ENCODE assay signal across 11 cellular contexts in the genomic region with DNA sequence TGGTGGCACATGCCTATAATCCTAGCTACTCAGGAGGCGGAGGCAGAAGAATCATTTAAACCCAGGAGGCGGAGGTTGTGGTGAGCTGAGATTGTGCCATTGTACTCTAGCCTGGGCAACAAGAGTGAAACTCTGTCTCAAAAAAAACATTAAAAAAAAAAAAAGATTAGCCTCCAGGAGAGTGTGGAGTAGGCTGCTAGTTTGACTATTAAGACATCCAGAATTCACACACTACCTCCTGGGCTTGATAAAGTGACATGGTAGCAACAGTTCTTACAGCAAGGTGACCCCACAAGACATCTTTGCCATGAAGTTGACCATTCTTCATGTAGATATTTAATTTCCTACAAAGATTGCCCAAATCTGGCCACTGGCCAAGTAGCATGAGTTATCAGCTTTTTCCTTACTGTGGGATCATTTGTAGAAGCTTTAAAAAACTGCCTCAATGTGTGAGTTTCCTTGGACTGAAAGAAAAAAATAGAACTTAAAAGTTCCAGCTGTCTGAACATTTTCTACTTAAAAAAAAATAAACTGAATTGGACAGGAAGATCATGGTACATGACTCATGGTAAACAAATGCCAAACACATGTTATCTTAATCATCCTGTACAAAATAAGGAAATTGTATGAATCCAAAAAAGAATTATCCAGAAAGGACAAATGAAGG. TPM values are rescaled to one million over a fixed set of nuclear protein-coding genes. Genes with fewer than 3 reads are reported as not detected.
A peak's percentile ranks its signal among the peaks of the same experiment; 100 is the strongest.
DNase-seq lines count a peak whose midpoint lies in the region; ATAC-seq, FAIRE-seq and TF ChIP-seq lines count a peak whose summit lies in the region.
"Had no signal": no experiment of that assay in that cellular context is flagged by ENCODE, and none has a peak within 500 bp of the region (broad histone marks: within the 10 kb centered on the region; RNA-seq: fewer than 3 reads in every experiment).

No MANE protein-coding gene starts in this region.

- TF ChIP-seq EP300 in K562 (IDR thresholded peaks at IDR 0.05; ENCODE audit: low read length) = no peak

- no peak overlapping the region for H3K9ac ChIP-seq in K562 (ENCODE audit: insufficient read depth in 1 of 2, low read depth in 2 of 2, low read length in 2 of 2)

- H3K4me1 ChIP-seq in K562 (replicated peaks in 1 of 2; ENCODE audit: control insufficient read depth in 2 of 2, insufficient read depth in 2 of 2, low read length in 2 of 2) (peaks cover 8 to 21% of the 10 kb centered on the region in 2 experiments; a peak in 3 of 5 replicates), tibial artery (peaks cover 0 to 21% (median 7%) of the 10 kb centered on the region in 4 donors)

- H4K20me1 ChIP-seq in K562 (replicated peaks; ENCODE audit: control insufficient read depth, insufficient read depth, low read length) = no peaks in the 10 kb centered on the region

- ATAC-seq in K562 (peak; percentile 26), GM21423 (IDR thresholded peaks at IDR 0.05; ENCODE audit: unreplicated experiment) (no peak)
- ATAC-seq: mucosa of descending colon had no signal

- no peaks in the 10 kb centered on the region for H3K79me2 ChIP-seq in K562 (ENCODE audit: control insufficient read depth, insufficient read depth, low read length)

- TF ChIP-seq CTCF in K562 (IDR thresholded peaks at IDR 0.05 in 2 of 3, conservative IDR thresholded peaks at IDR 0.05 in 1 of 3; ENCODE audit: insufficient read depth in 2 of 3, low read depth in 1 of 3, low read length in 3 of 3) (no peak), tibial artery (IDR thresholded peaks at IDR 0.05) (no peak)

- DNase-seq in HUDEP-2 (lab: John Stamatoyannopoulos, UW; ENCODE audit: unreplicated experiment in 76 of 76) = peak in 57 of 76 experiments; percentile 2 to 62 (median 29)
- peak in 1 of 4 experiments; percentile 75 for DNase-seq in K562 (ENCODE audit: extremely low read depth in 1 of 4, low spot score in 3 of 4)
- DNase-seq in hepatic stellate cell (ENCODE audit: low spot score) = peak; percentile 52
- DNase-seq in tibial artery = no peak
- no peak for DNase-seq in GM19240 (ENCODE audit: insufficient read length, low spot score)
- DNase-seq in NCI-H1930 (lab: John Stamatoyannopoulos, UW) = no peak
- DNase-seq: central memory CD4-positive, alpha-beta T cell; NCI-H2171 had no signal

- POLR2A ChIA-PET in K562 (lab: Yijun Ruan, JAX) = interaction anchor here (0.6 to 2.4 kb wide), 2 partner anchors 12 to 77 kb away, joined by 3 to 7 read pairs; no protein-coding TSS in a partner anchor

- FAIRE-seq in K562 (lab: Jason Lieb, UNC) = peak; percentile 78
- FAIRE-seq: GM18507 had no signal

- in situ Hi-C loops in K562 (cut with MboI) = loop anchor here (25.0 kb wide), 1 partner anchor 901 kb away; no protein-coding TSS in a partner anchor

- BruUV-seq in K562 (replicated peaks; lab: Mats Ljungman, UMichigan) = no TSS peak

- CTCF ChIA-PET in K562 (lab: Yijun Ruan, JAX; ENCODE audit: low intra/inter-chr PET ratio) = no interaction called here

- no peak for TF ChIP-seq POLR2A in K562 (conservative IDR thresholded peaks at IDR 0.05)

- H3K4me3 ChIP-seq in K562 = no peak overlapping the region
- H3K4me3 ChIP-seq in tibial artery = no peak overlapping the region
- H3K4me3 ChIP-seq: mucosa of descending colon had no signal

- no peak for TF ChIP-seq RAD21 in K562 (CRISPR knock-in tag; conservative IDR thresholded peaks at IDR 0.05 in 1 of 2, IDR thresholded peaks at IDR 0.05 in 1 of 2)

- peak overlapping the region; percentile 72 for H2AFZ ChIP-seq in K562 (ENCODE audit: low read depth, low read length)

- no peaks in the 10 kb centered on the region for H3K9me3 ChIP-seq in K562 (replicated peaks; ENCODE audit: control insufficient read depth, insufficient read depth, low read depth, low read length)
- no peaks in the 10 kb centered on the region for H3K9me3 ChIP-seq in tibial artery
- H3K9me3 ChIP-seq: mucosa of descending colon had no signal

- H3K27ac ChIP-seq in K562 (ENCODE audit: extremely low read depth, low read depth, low read length) (peak overlapping the region; percentile 53; the same call in 1 of the 3 replicates), tibial artery (peak overlapping the region; percentile 75 to 80)

- H3K27me3 ChIP-seq in K562 (ENCODE audit: control insufficient read depth in 2 of 2, insufficient read depth in 2 of 2, low read length in 2 of 2) (no peaks in the 10 kb centered on the region), tibial artery (no peaks in the 10 kb centered on the region)

- no peaks in the 10 kb centered on the region for H3K9me1 ChIP-seq in K562 (ENCODE audit: control insufficient read depth, insufficient read depth, low read length)

- 95% methylated on average over 2 of the region's 2 CpGs for WGBS in K562 (ENCODE audit: insufficient coverage, low coverage, missing lambda C conversion rate)

- H3K4me2 ChIP-seq in K562 (ENCODE audit: insufficient read depth, low read length) = no peak overlapping the region

- H3K36me3 ChIP-seq in K562 (ENCODE audit: control insufficient read depth, insufficient read depth, low read length) = no peaks in the 10 kb centered on the region
- no peaks in the 10 kb centered on the region for H3K36me3 ChIP-seq in tibial artery

- intact Hi-C loops in K562 (cut with micrococcal nuclease) (no loop called here), tibial artery (cut with DNase I; ENCODE audit: low total_unique reads) (no loop called here)

TF ChIP-seq in K562, 482 proteins besides CTCF, POLR2A, EP300 and RAD21 (continues in another document):
- TF ChIP-seq, protein P1, sequence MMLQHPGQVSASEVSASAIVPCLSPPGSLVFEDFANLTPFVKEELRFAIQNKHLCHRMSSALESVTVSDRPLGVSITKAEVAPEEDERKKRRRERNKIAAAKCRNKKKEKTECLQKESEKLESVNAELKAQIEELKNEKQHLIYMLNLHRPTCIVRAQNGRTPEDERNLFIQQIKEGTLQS (IDR thresholded peaks at IDR 0.05) = peak; percentile 52
- TF ChIP-seq, protein P1 (CRISPR knock-in tag; conservative IDR thresholded peaks at IDR 0.05) = no peak
- TF ChIP-seq, protein P2, sequence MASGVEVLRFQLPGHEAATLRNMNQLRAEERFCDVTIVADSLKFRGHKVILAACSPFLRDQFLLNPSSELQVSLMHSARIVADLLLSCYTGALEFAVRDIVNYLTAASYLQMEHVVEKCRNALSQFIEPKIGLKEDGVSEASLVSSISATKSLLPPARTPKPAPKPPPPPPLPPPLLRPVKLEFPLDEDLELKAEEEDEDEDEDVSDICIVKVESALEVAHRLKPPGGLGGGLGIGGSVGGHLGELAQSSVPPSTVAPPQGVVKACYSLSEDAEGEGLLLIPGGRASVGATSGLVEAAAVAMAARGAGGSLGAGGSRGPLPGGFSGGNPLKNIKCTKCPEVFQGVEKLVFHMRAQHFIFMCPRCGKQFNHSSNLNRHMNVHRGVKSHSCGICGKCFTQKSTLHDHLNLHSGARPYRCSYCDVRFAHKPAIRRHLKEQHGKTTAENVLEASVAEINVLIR (CRISPR knock-in tag; IDR thresholded peaks at IDR 0.05) = no peak

RNA-seq across cellular contexts. Expression of gene SPRY1, which starts 35.3 kb away (rescaled TPM):
- 3.2 TPM in 2 replicates for total RNA-seq in K562 (2011; cell fraction: chromatin; rRNA removed; ENCODE audit: low replicate concordance)
- 1.4 and 2.3 TPM in 2 replicates for total RNA-seq in K562 (2011; cell fraction: nucleolus; rRNA removed)
- total RNA-seq in K562 (2011; cell fraction: nucleoplasm; rRNA removed) = 2.4 and 3.0 TPM in 2 replicates
- total RNA-seq in K562 (2014; rRNA removed) (0.37 and 1.9 TPM in 2 replicates), K562 (2014; rRNA removed; fragmentation: Illumina TruSeq; extraction: Trizol) (0.25 and 0.54 TPM in 2 replicates), K562 (2015; rRNA removed; fragmentation: Illumina TruSeq; extraction: Trizol) (0.15 and 0.29 TPM in 2 replicates), K562 (2021) (1.00 and 1.0 TPM in 2 replicates)
- polyA plus RNA-seq in K562 (2011; rRNA removed) (0.91 and 1.1 TPM in 2 replicates), K562 (2014; fragmentation: Illumina TruSeq; extraction: Trizol) (0.36 and 0.55 TPM in 2 replicates), K562 (2014; fragmentation: Nextera tagmentation; extraction: Ambion mirVana) (under 1 TPM in 1 of 2 experiments, not detected in 1; 0.18 TPM), K562 (2014; rRNA removed) (0.36 and 0.81 TPM in 2 replicates)
- polyA plus RNA-seq in K562 (2011; cell fraction: cytosol; rRNA removed) = 0.66 and 1.4 TPM in 2 replicates
- 1.5 and 1.9 TPM in 2 replicates for polyA plus RNA-seq in K562 (2011; cell fraction: nucleus; rRNA removed)
- 0.30 and 0.32 TPM in 2 replicates for polyA plus RNA-seq in K562 (2012)
- 1.1 and 2.4 TPM in 2 replicates for polyA minus RNA-seq in K562 (2011; rRNA and poly(A)+ RNA removed)
- 0.67 and 1.3 TPM in 2 replicates for polyA minus RNA-seq in K562 (2011; cell fraction: cytosol; rRNA and poly(A)+ RNA removed)
- polyA minus RNA-seq in K562 (2011; cell fraction: nucleus; rRNA and poly(A)+ RNA removed) = 1.8 and 3.6 TPM in 2 replicates

Comparison
In these comparisons a context has a peak if more than half of its experiments do, and no peak if none do; other contexts are left out.
1. DNase-seq: peak in HUDEP-2 (57 of 76) and hepatic stellate cell (single experiment); none in tibial artery (0 of 2), GM19240 (single experiment) and NCI-H1930 (0 of 2).